8 cellular contexts compared by ENCODE assay signal in the genomic region with DNA sequence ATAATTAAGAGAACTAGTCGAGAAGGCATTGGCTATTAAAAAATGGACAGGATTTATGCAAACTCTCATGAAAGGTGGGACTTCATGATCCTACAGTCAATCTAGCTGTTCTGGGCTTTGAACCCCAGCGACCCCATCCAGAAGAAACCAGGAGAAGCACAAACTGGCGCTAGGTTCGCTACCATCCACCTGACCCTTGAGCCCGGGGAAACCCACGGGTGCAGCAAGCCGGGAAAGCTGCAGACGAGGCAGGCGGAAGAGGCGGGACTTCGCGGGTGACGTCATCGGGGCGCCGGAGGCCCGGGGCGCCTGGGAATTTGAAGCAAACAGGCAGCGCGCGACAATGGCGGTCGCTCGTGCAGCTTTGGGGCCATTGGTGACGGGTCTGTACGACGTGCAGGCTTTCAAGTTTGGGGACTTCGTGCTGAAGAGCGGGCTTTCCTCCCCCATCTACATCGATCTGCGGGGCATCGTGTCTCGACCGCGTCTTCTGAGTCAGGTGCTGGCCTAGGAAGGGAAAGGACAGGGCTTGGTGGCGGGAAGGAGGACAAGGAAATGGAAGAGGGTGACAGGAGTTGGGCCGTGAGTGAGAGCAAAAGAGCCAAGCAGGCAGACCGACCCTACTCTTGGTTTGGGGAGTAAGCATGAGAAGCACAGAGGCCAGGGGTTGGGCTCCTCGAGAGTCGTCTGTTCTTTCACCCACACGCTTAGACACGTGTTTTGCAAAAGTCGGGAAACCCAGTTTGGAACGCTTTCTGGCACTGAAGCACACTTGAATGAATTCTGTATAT. TPM values are rescaled to one million over a fixed set of nuclear protein-coding genes. Genes with fewer than 3 reads are reported as not detected.
DNase-seq lines count a peak whose midpoint lies in the region; ATAC-seq and TF ChIP-seq lines count a peak whose summit lies in the region.

A gene (plus strand): TSS at position 324 of the 791 bp plus-strand sequence. CDS start 20 bp downstream, at position 344.

- peak; percentile 98 for ATAC-seq in GM23338

- H3K9me3 Mint-ChIP-seq in GM23338 (peaks cover 4% of the 10 kb centered on the region; the same call in 2 of the 3 replicates), nephron (no peaks in the 10 kb centered on the region)
- no peaks in the 10 kb centered on the region for H3K9me3 Mint-ChIP-seq in activated T-helper 2 cell treated with anti-CD3 and anti-CD28 coated beads, Interferon-gamma antibody, Interleukin-2, Interleukin-4, amounts not matched to agents 10 μg/mL and 5 μg/mL and 100 μg/mL, durations not matched to agents 14 hours and 24 hours and 36 hours
- no peaks in the 10 kb centered on the region for H3K9me3 Mint-ChIP-seq in stimulated activated naive CD8-positive, alpha-beta T cell treated with anti-CD3 and anti-CD28 coated beads, Interleukin-15, Interleukin-2, amounts not matched to agents 100 ng/mL and 50 ng/mL, for 24 hours

- H3K4me1 ChIP-seq in GM23338 (ENCODE audit: insufficient read depth): peaks cover 8% of the 10 kb centered on the region

- no peaks in the 10 kb centered on the region for H3K9me2 ChIP-seq in GM23338 (ENCODE audit: insufficient read depth)

- peak within 1 kb of the TSS; percentile 97 for H2AFZ ChIP-seq in GM23338

- TF ChIP-seq CTCF in GM23338 (conservative IDR thresholded peaks at IDR 0.05; ENCODE audit: low read depth in 2 of 2): no peak
- no peak for TF ChIP-seq CTCF in LNCaP clone FGC (IDR thresholded peaks at IDR 0.05; ENCODE audit: control insufficient read depth, extremely low read depth, insufficient read depth)
- TF ChIP-seq CTCF in fibroblast of the aortic adventitia (IDR thresholded peaks at IDR 0.05; ENCODE audit: insufficient read depth, low read length): no peak
- TF ChIP-seq CTCF in nephron (IDR thresholded peaks at IDR 0.05; ENCODE audit: unreplicated experiment in 3 of 3): no peak

- intact Hi-C loops in activated T-helper 2 cell treated with anti-CD3 and anti-CD28 coated beads, Interferon-gamma antibody, Interleukin-2, Interleukin-4, amounts not matched to agents 10 μg/mL and 5 μg/mL and 100 μg/mL, durations not matched to agents 14 hours and 24 hours and 36 hours (cut with micrococcal nuclease): no loop called here

- peaks cover 22% of the 10 kb centered on the region for H4K20me1 ChIP-seq in GM23338 (replicated peaks; ENCODE audit: insufficient read depth)

- H3K27ac ChIP-seq in GM23338 (ENCODE audit: low read depth): peak within 1 kb of the TSS; percentile 87

- no peaks in the 10 kb centered on the region; the same call in 1 of the 2 replicates for H3K27me3 ChIP-seq in GM23338 (ENCODE audit: insufficient read depth)

- H3K27ac Mint-ChIP-seq in GM23338 (peak within 1 kb of the TSS; percentile 100), nephron (peak within 1 kb of the TSS; percentile 88 to 99 (median 97))
- H3K27ac Mint-ChIP-seq in activated T-helper 2 cell treated with anti-CD3 and anti-CD28 coated beads, Interferon-gamma antibody, Interleukin-2, Interleukin-4, amounts not matched to agents 10 μg/mL and 5 μg/mL and 100 μg/mL, durations not matched to agents 14 hours and 24 hours and 36 hours: peak within 1 kb of the TSS; percentile 99
- H3K27ac Mint-ChIP-seq in stimulated activated naive CD8-positive, alpha-beta T cell treated with anti-CD3 and anti-CD28 coated beads, Interleukin-15, Interleukin-2, amounts not matched to agents 100 ng/mL and 50 ng/mL, for 24 hours: peak within 1 kb of the TSS; percentile 100

- peaks cover 24% of the 10 kb centered on the region for H3K36me3 Mint-ChIP-seq in GM23338 (ENCODE audit: low read depth)
- peaks cover 19% of the 10 kb centered on the region for H3K36me3 Mint-ChIP-seq in activated T-helper 2 cell treated with anti-CD3 and anti-CD28 coated beads, Interferon-gamma antibody, Interleukin-2, Interleukin-4, amounts not matched to agents 10 μg/mL and 5 μg/mL and 100 μg/mL, durations not matched to agents 14 hours and 24 hours and 36 hours (ENCODE audit: low read depth)
- H3K36me3 Mint-ChIP-seq in nephron (ENCODE audit: low read depth): peaks cover 10% of the 10 kb centered on the region
- H3K36me3 Mint-ChIP-seq in stimulated activated naive CD8-positive, alpha-beta T cell treated with anti-CD3 and anti-CD28 coated beads, Interleukin-15, Interleukin-2, amounts not matched to agents 100 ng/mL and 50 ng/mL, for 24 hours (ENCODE audit: low read depth): peaks cover 37% of the 10 kb centered on the region

- H3K36me3 ChIP-seq in GM23338 (ENCODE audit: insufficient read depth): peaks cover 4% of the 10 kb centered on the region; the same call in 1 of the 2 replicates

- H3K4me1 Mint-ChIP-seq in GM23338: peaks cover 11% of the 10 kb centered on the region; the same call in 2 of the 3 replicates
- H3K4me1 Mint-ChIP-seq in activated T-helper 2 cell treated with anti-CD3 and anti-CD28 coated beads, Interferon-gamma antibody, Interleukin-2, Interleukin-4, amounts not matched to agents 10 μg/mL and 5 μg/mL and 100 μg/mL, durations not matched to agents 14 hours and 24 hours and 36 hours (ENCODE audit: low read depth): peaks cover 28% of the 10 kb centered on the region
- peaks cover 32% of the 10 kb centered on the region for H3K4me1 Mint-ChIP-seq in nephron
- peaks cover 43% of the 10 kb centered on the region for H3K4me1 Mint-ChIP-seq in stimulated activated naive CD8-positive, alpha-beta T cell treated with anti-CD3 and anti-CD28 coated beads, Interleukin-15, Interleukin-2, amounts not matched to agents 100 ng/mL and 50 ng/mL, for 24 hours (ENCODE audit: low read depth)

- peak; percentile 91 for DNase-seq in Daoy (ENCODE audit: low read depth)
- DNase-seq in GM23338 (ENCODE audit: low spot score): peak; percentile 90
- DNase-seq in LNCaP clone FGC (ENCODE audit: low read depth): peak; percentile 38
- DNase-seq in RPMI8226: peak; percentile 95
- peak; percentile 91 for DNase-seq in activated T-helper 2 cell treated with anti-CD3 and anti-CD28 coated beads, Interferon-gamma antibody, Interleukin-2, Interleukin-4, amounts not matched to agents 10 μg/mL and 5 μg/mL and 100 μg/mL, durations not matched to agents 14 hours and 24 hours and 36 hours (ENCODE audit: low spot score)
- peak; percentile 68 for DNase-seq in fibroblast of the aortic adventitia (ENCODE audit: low read depth)

- H3K27me3 Mint-ChIP-seq in GM23338 (ENCODE audit: insufficient read depth, low read depth, poor library complexity): peaks cover 5% of the 10 kb centered on the region
- peaks cover 11% of the 10 kb centered on the region for H3K27me3 Mint-ChIP-seq in activated T-helper 2 cell treated with anti-CD3 and anti-CD28 coated beads, Interferon-gamma antibody, Interleukin-2, Interleukin-4, amounts not matched to agents 10 μg/mL and 5 μg/mL and 100 μg/mL, durations not matched to agents 14 hours and 24 hours and 36 hours (ENCODE audit: low read depth)
- peaks cover 4% of the 10 kb centered on the region for H3K27me3 Mint-ChIP-seq in nephron (ENCODE audit: low read depth)
- H3K27me3 Mint-ChIP-seq in stimulated activated naive CD8-positive, alpha-beta T cell treated with anti-CD3 and anti-CD28 coated beads, Interleukin-15, Interleukin-2, amounts not matched to agents 100 ng/mL and 50 ng/mL, for 24 hours: peaks cover 23% of the 10 kb centered on the region

- peak within 1 kb of the TSS; percentile 99 for H3K4me2 ChIP-seq in GM23338

- H3K4me3 ChIP-seq in GM23338 (peak within 1 kb of the TSS; percentile 95), LNCaP clone FGC (ENCODE audit: low read depth, low read length) (peak within 1 kb of the TSS; percentile 90), fibroblast of the aortic adventitia (ENCODE audit: low read depth, low read length) (peak within 1 kb of the TSS; percentile 77)

- H3K79me2 ChIP-seq in GM23338 (replicated peaks; ENCODE audit: insufficient read depth): peaks cover 50% of the 10 kb centered on the region

- H3F3A ChIP-seq in GM23338 (replicated peaks; ENCODE audit: low read depth): no peaks in the 10 kb centered on the region

- H3K4me3 Mint-ChIP-seq in GM23338: peak within 1 kb of the TSS; percentile 100
- H3K4me3 Mint-ChIP-seq in activated T-helper 2 cell treated with anti-CD3 and anti-CD28 coated beads, Interferon-gamma antibody, Interleukin-2, Interleukin-4, amounts not matched to agents 10 μg/mL and 5 μg/mL and 100 μg/mL, durations not matched to agents 14 hours and 24 hours and 36 hours (ENCODE audit: low read depth): peak within 1 kb of the TSS; percentile 99
- H3K4me3 Mint-ChIP-seq in nephron: peak within 1 kb of the TSS; percentile 99 to 100 (median 100)
- peak within 1 kb of the TSS; percentile 100 for H3K4me3 Mint-ChIP-seq in stimulated activated naive CD8-positive, alpha-beta T cell treated with anti-CD3 and anti-CD28 coated beads, Interleukin-15, Interleukin-2, amounts not matched to agents 100 ng/mL and 50 ng/mL, for 24 hours

TF ChIP-seq in GM23338, 12 proteins besides CTCF, POLR2A, EP300 and RAD21 (continues in another document):
- TF ChIP-seq, protein P1, sequence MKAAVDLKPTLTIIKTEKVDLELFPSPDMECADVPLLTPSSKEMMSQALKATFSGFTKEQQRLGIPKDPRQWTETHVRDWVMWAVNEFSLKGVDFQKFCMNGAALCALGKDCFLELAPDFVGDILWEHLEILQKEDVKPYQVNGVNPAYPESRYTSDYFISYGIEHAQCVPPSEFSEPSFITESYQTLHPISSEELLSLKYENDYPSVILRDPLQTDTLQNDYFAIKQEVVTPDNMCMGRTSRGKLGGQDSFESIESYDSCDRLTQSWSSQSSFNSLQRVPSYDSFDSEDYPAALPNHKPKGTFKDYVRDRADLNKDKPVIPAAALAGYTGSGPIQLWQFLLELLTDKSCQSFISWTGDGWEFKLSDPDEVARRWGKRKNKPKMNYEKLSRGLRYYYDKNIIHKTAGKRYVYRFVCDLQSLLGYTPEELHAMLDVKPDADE (IDR thresholded peaks at IDR 0.05): peak; percentile 80
- TF ChIP-seq CREB1 (CRISPR knock-in tag; IDR thresholded peaks at IDR 0.05; ENCODE audit: low read depth): peak; percentile 96
- no peak for TF ChIP-seq ZNF331 (CRISPR knock-in tag; IDR thresholded peaks at IDR 0.05; ENCODE audit: low read depth)

RNA-seq across cellular contexts. Expression of the gene that starts here (rescaled TPM):
- total RNA-seq in Daoy (2014; rRNA removed; shearing (Covaris generic)): 87.9 and 94.6 TPM in 2 replicates
- 48.8 and 50.9 TPM in 2 replicates for total RNA-seq in GM23338 (2014; rRNA removed; shearing (Covaris generic))
- 40.2 and 44.1 TPM in 2 replicates for polyA plus RNA-seq in GM23338 (2016; fragmentation: Nextera tagmentation; extraction: Ambion mirVana)
- 49.0 and 52.8 TPM in 2 replicates for total RNA-seq in activated T-helper 2 cell treated with anti-CD3 and anti-CD28 coated beads, Interferon-gamma antibody, Interleukin-2, Interleukin-4, amounts not matched to agents 10 μg/mL and 5 μg/mL and 100 μg/mL, durations not matched to agents 14 hours and 24 hours and 36 hours
- total RNA-seq in fibroblast of the aortic adventitia (ENCODE audit: low replicate concordance): 28.6 and 83.3 TPM in 2 replicates

Comparison
In these comparisons a context has a peak if more than half of its experiments do, and no peak if none do; other contexts are left out.
1. Peak in every context shown above with its lines: DNase-seq, ATAC-seq, H3K4me3 ChIP-seq and H3K27ac ChIP-seq.
2. DNase-seq: peak in every context shown above with its lines; median percentile 95 in RPMI8226; 91 in Daoy; 91 in activated T-helper 2 cell treated with anti-CD3 and anti-CD28 coated beads, Interferon-gamma antibody, Interleukin-2, Interleukin-4, amounts not matched to agents 10 μg/mL and 5 μg/mL and 100 μg/mL, durations not matched to agents 14 hours and 24 hours and 36 hours; 90 in GM23338; 68 in fibroblast of the aortic adventitia; 38 in LNCaP clone FGC.